Comparison of ENCODE assay signal across 1 cellular context in genomic region chr3:183099026-183099837, GRCh38.
TF ChIP-seq lines count a peak whose summit lies in the region.

TSS of gene MCCC1 (minus strand) at chr3:183099496. CDS start at chr3:183099440, 56 bp downstream.

TF ChIP-seq in A549, 52 proteins besides CTCF, POLR2A, EP300 and RAD21 (continued from another document):
- TF ChIP-seq PBX3 (IDR thresholded peaks at IDR 0.05) (no peak), SMC3 (IDR thresholded peaks at IDR 0.05) (no peak), ATOH8 (CRISPR knock-in tag; IDR thresholded peaks at IDR 0.05; ENCODE audit: low read depth) (no peak), FOSB (CRISPR knock-in tag; IDR thresholded peaks at IDR 0.05) (no peak), NR3C1 (IDR thresholded peaks at IDR 0.05) (no peak), CBX2 (IDR thresholded peaks at IDR 0.05; ENCODE audit: borderline replicate concordance, low read depth) (no peak), HOXB5 (CRISPR knock-in tag; IDR thresholded peaks at IDR 0.05) (no peak), TFCP2L1 (CRISPR knock-in tag; IDR thresholded peaks at IDR 0.05) (no peak), ZSCAN20 (CRISPR knock-in tag; IDR thresholded peaks at IDR 0.05) (no peak), RNF2 (IDR thresholded peaks at IDR 0.05; ENCODE audit: borderline replicate concordance, low read depth) (no peak), REST (IDR thresholded peaks at IDR 0.05) (no peak), CHD2 (IDR thresholded peaks at IDR 0.05; ENCODE audit: low read length, partially characterized antibody) (no peak), HOXB13 (CRISPR knock-in tag; IDR thresholded peaks at IDR 0.05; ENCODE audit: low read depth) (no peak), CEBPB (IDR thresholded peaks at IDR 0.05) (no peak), E2F6 (IDR thresholded peaks at IDR 0.05; ENCODE audit: borderline replicate concordance, low read depth) (no peak), RARB (CRISPR knock-in tag; IDR thresholded peaks at IDR 0.05) (no peak), NFE2L2 (conservative IDR thresholded peaks at IDR 0.05; ENCODE audit: low read length) (no peak), SREBF2 (IDR thresholded peaks at IDR 0.05) (no peak), POLR2AphosphoS2 (conservative IDR thresholded peaks at IDR 0.05; ENCODE audit: low read length) (no peak), RFX5 (IDR thresholded peaks at IDR 0.05) (no peak), USF2 (IDR thresholded peaks at IDR 0.05) (peak; percentile 94), HOXA7 (CRISPR knock-in tag; IDR thresholded peaks at IDR 0.05) (no peak), BCL3 (IDR thresholded peaks at IDR 0.05) (0 out of 3 replicates have a peak, but pooled peaks have one; percentile 23), EHF (CRISPR knock-in tag; IDR thresholded peaks at IDR 0.05) (no peak), ZFP36 (IDR thresholded peaks at IDR 0.05; ENCODE audit: borderline replicate concordance, partially characterized antibody) (no peak), MYC (IDR thresholded peaks at IDR 0.05; ENCODE audit: borderline replicate concordance, low read length) (0 out of 2 replicates have a peak, but pooled peaks have one; percentile 52), JUNB (IDR thresholded peaks at IDR 0.05) (no peak), HES2 (IDR thresholded peaks at IDR 0.05) (no peak), ZC3H11A (IDR thresholded peaks at IDR 0.05) (no peak), NPAS2 (CRISPR knock-in tag; IDR thresholded peaks at IDR 0.05; ENCODE audit: borderline replicate concordance) (no peak)
